In the genomic region with DNA sequence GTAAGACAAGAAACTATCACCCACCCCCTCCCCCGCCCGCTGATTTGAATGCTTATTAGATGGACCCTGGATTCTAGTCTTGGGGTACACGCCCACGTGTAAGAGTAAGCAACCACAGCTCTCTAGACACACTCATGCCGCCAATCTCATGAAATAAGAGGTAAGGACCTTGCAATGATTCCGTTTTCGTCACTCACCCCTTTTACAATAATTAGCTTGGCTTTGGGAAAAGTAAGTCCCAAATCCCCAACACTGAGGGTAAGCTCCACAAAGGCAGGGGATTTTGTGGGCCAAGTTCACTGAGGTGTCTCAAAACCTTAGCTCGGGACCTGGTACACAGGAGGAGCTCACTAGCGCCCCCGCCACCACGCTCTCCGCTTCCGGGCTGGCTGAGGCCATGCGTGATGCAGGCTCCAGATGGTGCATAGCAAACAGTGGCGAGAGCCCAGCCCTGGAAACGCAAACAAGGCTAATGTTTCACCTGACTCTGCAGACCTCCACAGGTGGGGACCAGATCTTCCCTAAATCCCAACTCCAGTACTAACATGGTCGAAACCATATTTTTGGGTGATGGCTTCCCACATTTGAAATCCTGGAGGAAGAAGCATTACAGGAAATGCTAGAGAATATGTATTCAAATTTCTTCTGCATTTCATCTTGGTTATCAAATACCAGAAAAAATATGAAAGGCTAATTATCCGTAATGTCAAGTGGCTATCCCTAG, we compare ENCODE assay signal across 1 cellular context.
TF ChIP-seq lines count a peak whose summit lies in the region.

No MANE protein-coding gene starts in this region.

TF ChIP-seq in SK-N-SH, 30 proteins besides CTCF, POLR2A, EP300 and RAD21 (continued from another document):
- TF ChIP-seq GATA2 (CRISPR knock-in tag; IDR thresholded peaks at IDR 0.05) (no peak), ELF1 (IDR thresholded peaks at IDR 0.05) (peak; percentile 94), FOSL2 (IDR thresholded peaks at IDR 0.05; ENCODE audit: borderline replicate concordance, low read depth) (no peak), SMC3 (IDR thresholded peaks at IDR 0.05; ENCODE audit: low read depth, low read length) (peak; percentile 17; the same call in 1 of the 2 replicates), RCOR1 (IDR thresholded peaks at IDR 0.05; ENCODE audit: low read length) (peak; percentile 48; the same call in 1 of the 2 replicates), TAF1 (IDR thresholded peaks at IDR 0.05; ENCODE audit: borderline replicate concordance, low read depth, low read length) (peak; percentile 45; the same call in 1 of the 2 replicates), YY1 (IDR thresholded peaks at IDR 0.05; ENCODE audit: low read depth) (peak; percentile 36; the same call in 1 of the 2 replicates), FOXM1 (IDR thresholded peaks at IDR 0.05; ENCODE audit: low read depth) (no peak), EZH2phosphoT487 (IDR thresholded peaks at IDR 0.05; ENCODE audit: borderline replicate concordance, low read depth) (no peak), FOXJ3 (CRISPR knock-in tag; IDR thresholded peaks at IDR 0.05) (no peak), RXRA (IDR thresholded peaks at IDR 0.05; ENCODE audit: borderline replicate concordance, low read depth) (no peak)
- TF ChIP-seq, protein P1, sequence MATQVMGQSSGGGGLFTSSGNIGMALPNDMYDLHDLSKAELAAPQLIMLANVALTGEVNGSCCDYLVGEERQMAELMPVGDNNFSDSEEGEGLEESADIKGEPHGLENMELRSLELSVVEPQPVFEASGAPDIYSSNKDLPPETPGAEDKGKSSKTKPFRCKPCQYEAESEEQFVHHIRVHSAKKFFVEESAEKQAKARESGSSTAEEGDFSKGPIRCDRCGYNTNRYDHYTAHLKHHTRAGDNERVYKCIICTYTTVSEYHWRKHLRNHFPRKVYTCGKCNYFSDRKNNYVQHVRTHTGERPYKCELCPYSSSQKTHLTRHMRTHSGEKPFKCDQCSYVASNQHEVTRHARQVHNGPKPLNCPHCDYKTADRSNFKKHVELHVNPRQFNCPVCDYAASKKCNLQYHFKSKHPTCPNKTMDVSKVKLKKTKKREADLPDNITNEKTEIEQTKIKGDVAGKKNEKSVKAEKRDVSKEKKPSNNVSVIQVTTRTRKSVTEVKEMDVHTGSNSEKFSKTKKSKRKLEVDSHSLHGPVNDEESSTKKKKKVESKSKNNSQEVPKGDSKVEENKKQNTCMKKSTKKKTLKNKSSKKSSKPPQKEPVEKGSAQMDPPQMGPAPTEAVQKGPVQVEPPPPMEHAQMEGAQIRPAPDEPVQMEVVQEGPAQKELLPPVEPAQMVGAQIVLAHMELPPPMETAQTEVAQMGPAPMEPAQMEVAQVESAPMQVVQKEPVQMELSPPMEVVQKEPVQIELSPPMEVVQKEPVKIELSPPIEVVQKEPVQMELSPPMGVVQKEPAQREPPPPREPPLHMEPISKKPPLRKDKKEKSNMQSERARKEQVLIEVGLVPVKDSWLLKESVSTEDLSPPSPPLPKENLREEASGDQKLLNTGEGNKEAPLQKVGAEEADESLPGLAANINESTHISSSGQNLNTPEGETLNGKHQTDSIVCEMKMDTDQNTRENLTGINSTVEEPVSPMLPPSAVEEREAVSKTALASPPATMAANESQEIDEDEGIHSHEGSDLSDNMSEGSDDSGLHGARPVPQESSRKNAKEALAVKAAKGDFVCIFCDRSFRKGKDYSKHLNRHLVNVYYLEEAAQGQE (IDR thresholded peaks at IDR 0.05; ENCODE audit: low read depth, low read length), result 0 out of 2 replicates have a peak, but pooled peaks have one; percentile 8
- TF ChIP-seq, protein P2, sequence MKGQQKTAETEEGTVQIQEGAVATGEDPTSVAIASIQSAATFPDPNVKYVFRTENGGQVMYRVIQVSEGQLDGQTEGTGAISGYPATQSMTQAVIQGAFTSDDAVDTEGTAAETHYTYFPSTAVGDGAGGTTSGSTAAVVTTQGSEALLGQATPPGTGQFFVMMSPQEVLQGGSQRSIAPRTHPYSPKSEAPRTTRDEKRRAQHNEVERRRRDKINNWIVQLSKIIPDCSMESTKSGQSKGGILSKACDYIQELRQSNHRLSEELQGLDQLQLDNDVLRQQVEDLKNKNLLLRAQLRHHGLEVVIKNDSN (IDR thresholded peaks at IDR 0.05; ENCODE audit: borderline replicate concordance, low read depth), result no peak
